Comparison of ENCODE assay signal across 12 cellular contexts in genomic region chr17:82104797-82105416, GRCh38. TPM values are rescaled to one million over a fixed set of nuclear protein-coding genes. Genes with fewer than 3 reads are reported as not detected.
DNase-seq lines count a peak whose midpoint lies in the region; TF ChIP-seq lines count a peak whose summit lies in the region.
"Had no signal": no experiment of that assay in that cellular context is flagged by ENCODE, and none has a peak within 500 bp of the region (broad histone marks: within the 10 kb centered on the region; RNA-seq: fewer than 3 reads in every experiment).

No MANE protein-coding gene starts in this region.

- H3K9me3 Mint-ChIP-seq in activated naive CD4-positive, alpha-beta T cell treated with anti-CD3 and anti-CD28 coated beads, Interleukin-2, amount 10 ng/mL, durations not matched to agents 7 days and 5 days: no peaks in the 10 kb centered on the region

- no peak overlapping the region for H3K4me3 ChIP-seq in SK-N-MC
- no peak overlapping the region for H3K4me3 ChIP-seq in iPS-15b (ENCODE audit: low read depth, low read length)
- H3K4me3 ChIP-seq in suprapubic skin: no peak overlapping the region
- H3K4me3 ChIP-seq: lung had no signal

- H3K27me3 ChIP-seq in iPS-15b (ENCODE audit: control insufficient read depth, insufficient read depth, low read length): no peaks in the 10 kb centered on the region
- H3K27me3 ChIP-seq in suprapubic skin: no peaks in the 10 kb centered on the region
- H3K27me3 ChIP-seq: BE2C had no signal

- TF ChIP-seq CTCF in suprapubic skin (IDR thresholded peaks at IDR 0.05): no peak

- CTCF ChIA-PET in activated naive CD4-positive, alpha-beta T cell treated with anti-CD3 and anti-CD28 coated beads, Interleukin-2, amount 10 ng/mL, durations not matched to agents 7 days and 5 days (lab: Charles Lee): interaction anchor here (1.5 to 2.1 kb wide), 2 partner anchors 9 to 74 kb away, joined by 3 to 5 read pairs; no protein-coding TSS in a partner anchor

- H3K27ac Mint-ChIP-seq in activated naive CD4-positive, alpha-beta T cell treated with anti-CD3 and anti-CD28 coated beads, Interleukin-2, amount 10 ng/mL, durations not matched to agents 7 days and 5 days: peak overlapping the region; percentile 95

- H3K27me3 Mint-ChIP-seq in activated naive CD4-positive, alpha-beta T cell treated with anti-CD3 and anti-CD28 coated beads, Interleukin-2, amount 10 ng/mL, durations not matched to agents 7 days and 5 days: no peaks in the 10 kb centered on the region

- H3K36me3 ChIP-seq in SK-N-MC (ENCODE audit: insufficient read depth, low read length): no peaks in the 10 kb centered on the region
- H3K36me3 ChIP-seq in iPS-15b (ENCODE audit: control insufficient read depth, insufficient read depth, low read length): no peaks in the 10 kb centered on the region
- no peaks in the 10 kb centered on the region for H3K36me3 ChIP-seq in suprapubic skin

- H3K4me3 Mint-ChIP-seq in activated naive CD4-positive, alpha-beta T cell treated with anti-CD3 and anti-CD28 coated beads, Interleukin-2, amount 10 ng/mL, durations not matched to agents 7 days and 5 days: peak overlapping the region; percentile 78

- H3K9me3 ChIP-seq in SK-N-MC (ENCODE audit: low read depth, low read length) (no peaks in the 10 kb centered on the region), iPS-15b (ENCODE audit: control insufficient read depth, insufficient read depth, low read length) (no peaks in the 10 kb centered on the region), suprapubic skin (no peaks in the 10 kb centered on the region)
- H3K9me3 ChIP-seq: BE2C had no signal

- H3K4me1 ChIP-seq in iPS-15b (ENCODE audit: control insufficient read depth, insufficient read depth, low read length) (peaks cover 6% of the 10 kb centered on the region), suprapubic skin (peaks cover 71% of the 10 kb centered on the region)

- H3K27ac ChIP-seq in SK-N-MC: peak overlapping the region; percentile 63
- H3K27ac ChIP-seq in suprapubic skin: peak overlapping the region; percentile 82

- DNase-seq in activated naive CD4-positive, alpha-beta T cell treated with anti-CD3 and anti-CD28 coated beads, Interleukin-2, amount 10 ng/mL, durations not matched to agents 7 days and 5 days: no peak
- no peak for DNase-seq in activated naive CD4-positive, alpha-beta T cell treated with Interleukin-2 at 50 U/mL for 16 hours
- DNase-seq in SK-N-MC (ENCODE audit: low read depth, low spot score) (no peak), suprapubic skin (ENCODE audit: low spot score in 2 of 2) (no peak), NOMO-1 treated with DMSO at 0.1 percent for 48 hours (lab: John Stamatoyannopoulos, UW; ENCODE audit: unreplicated experiment) (no peak), HuH-7 (ENCODE audit: low spot score) (no peak), SIG-M5 (lab: John Stamatoyannopoulos, UW) (no peak)
- DNase-seq: activated CD4-positive, alpha-beta T cell treated with anti-CD3 and anti-CD28 coated beads for 1 hour; small intestine had no signal

- WGBS in suprapubic skin: 85% methylated on average over 7 of the region's 11 CpGs

- peaks cover 5% of the 10 kb centered on the region for H3K36me3 Mint-ChIP-seq in activated naive CD4-positive, alpha-beta T cell treated with anti-CD3 and anti-CD28 coated beads, Interleukin-2, amount 10 ng/mL, durations not matched to agents 7 days and 5 days

- H3K9ac ChIP-seq in SK-N-MC (ENCODE audit: insufficient read length) (no peak overlapping the region), iPS-15b (ENCODE audit: low read depth, low read length) (peak overlapping the region; percentile 12)

- H3K4me1 Mint-ChIP-seq in activated naive CD4-positive, alpha-beta T cell treated with anti-CD3 and anti-CD28 coated beads, Interleukin-2, amount 10 ng/mL, durations not matched to agents 7 days and 5 days: peaks cover 46% of the 10 kb centered on the region

- TF ChIP-seq POLR2A in suprapubic skin (IDR thresholded peaks at IDR 0.05): no peak

- no peak for TF ChIP-seq EP300 in suprapubic skin (IDR thresholded peaks at IDR 0.05)

RNA-seq across cellular contexts. Expression of gene FASN, which starts 6.9 kb away (rescaled TPM):
- 100 to 1,000 TPM; 278 to 464 (median 359) TPM for total RNA-seq in suprapubic skin

RNA-seq across cellular contexts. Expression of gene DUS1L, which starts 39.3 kb away (rescaled TPM):
- total RNA-seq in suprapubic skin: 100 to 1,000 TPM in 3 of 4 donors, 10 to 100 TPM in 1; 79.3 to 176 (median 108) TPM

RNA-seq across cellular contexts. Expression of gene GPS1, which starts 53.2 kb away (rescaled TPM):
- total RNA-seq in suprapubic skin: 100 to 1,000 TPM in 2 of 4 donors, 10 to 100 TPM in 2; 72.4 to 113 (median 100) TPM

RNA-seq across cellular contexts. Expression of gene RFNG, which starts 53.3 kb away (rescaled TPM):
- total RNA-seq in suprapubic skin: 10 to 100 TPM; 46.0 to 61.0 (median 50.8) TPM
